23 cellular contexts compared by ENCODE assay signal in the genomic region with DNA sequence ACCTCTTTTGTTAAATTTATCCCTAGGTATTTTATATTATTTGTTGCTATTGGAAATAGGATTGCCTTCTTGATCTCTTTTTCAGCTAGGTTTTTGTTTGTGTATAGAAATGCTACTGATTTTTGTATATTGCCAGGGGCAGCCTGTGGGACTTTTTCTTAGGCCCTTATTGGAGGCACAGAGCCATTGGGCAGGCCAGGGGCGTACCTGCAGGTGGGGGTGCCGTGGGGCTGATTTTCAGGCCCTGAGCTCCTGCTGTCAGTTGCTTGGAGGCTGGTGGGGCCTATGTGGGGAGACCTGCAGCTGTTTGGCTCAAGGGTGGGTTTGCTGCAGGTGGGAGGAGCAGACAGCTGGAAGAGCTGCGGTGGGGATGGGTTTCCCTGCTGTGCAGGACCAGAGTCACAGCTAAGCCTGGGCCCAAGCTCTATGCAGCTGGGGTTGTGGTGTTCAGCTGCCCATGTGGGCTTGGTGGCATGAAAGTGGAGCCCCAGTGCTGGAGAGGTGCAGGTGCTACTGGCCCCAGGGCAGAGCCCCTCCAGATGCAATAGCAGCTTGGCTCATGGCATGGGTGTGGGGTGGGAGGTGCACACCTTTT. TPM values are rescaled to one million over a fixed set of nuclear protein-coding genes. Genes with fewer than 3 reads are reported as not detected.
"Had no signal": no experiment of that assay in that cellular context is flagged by ENCODE, and none has a peak within 500 bp of the region (broad histone marks: within the 10 kb centered on the region; RNA-seq: fewer than 3 reads in every experiment).

No MANE protein-coding gene starts in this region.

- H3K4me3 Mint-ChIP-seq: activated CD8-positive, alpha-beta T cell treated with anti-CD3 and anti-CD28 coated beads for 36 hours; activated naive CD4-positive, alpha-beta T cell treated with anti-CD3 and anti-CD28 coated beads, Interleukin-2, amount 50 U/mL, for 24 hours; activated naive CD8-positive, alpha-beta T cell treated with anti-CD3 and anti-CD28 coated beads, Interleukin-2, amount 50 U/mL, for 24 hours; activated T-cell treated with anti-CD3 and anti-CD28 coated beads, Interleukin-2, amount 50 U/mL, for 72 hours; brain; central memory CD8-positive, alpha-beta T cell; T-helper 1 cell treated with Interleukin-12 subunit alpha and Interleukin-12 subunit beta and Interleukin-4 antibody, amounts not matched to agents 30 μg/mL and 1 μg/mL, for 36 hours had no signal

- H3K36me3 ChIP-seq: ascending aorta, MG63, Peyer's patch had no signal

- H3K27ac ChIP-seq: ascending aorta, Peyer's patch had no signal

- H3K27me3 Mint-ChIP-seq: activated CD8-positive, alpha-beta T cell treated with anti-CD3 and anti-CD28 coated beads for 36 hours; activated naive CD4-positive, alpha-beta T cell treated with anti-CD3 and anti-CD28 coated beads, Interleukin-2, amount 50 U/mL, for 24 hours; activated naive CD8-positive, alpha-beta T cell treated with anti-CD3 and anti-CD28 coated beads, Interleukin-2, amount 50 U/mL, for 24 hours had no signal

- ATAC-seq: activated CD4-positive, CD25-positive, alpha-beta regulatory T cell treated with anti-CD3 and anti-CD28 coated beads, Interleukin-2, amount 50 U/mL, for 24 hours; activated CD8-positive, alpha-beta T cell treated with anti-CD3 and anti-CD28 coated beads for 36 hours; activated naive CD8-positive, alpha-beta T cell treated with anti-CD3 and anti-CD28 coated beads, Interleukin-2, amount 50 U/mL, for 24 hours; activated T-cell treated with anti-CD3 and anti-CD28 coated beads, Interleukin-2, amount 50 U/mL, for 72 hours had no signal

- H3K27ac Mint-ChIP-seq: activated CD8-positive, alpha-beta T cell treated with anti-CD3 and anti-CD28 coated beads for 36 hours; activated naive CD4-positive, alpha-beta T cell treated with anti-CD3 and anti-CD28 coated beads, Interleukin-2, amount 50 U/mL, for 24 hours; activated naive CD8-positive, alpha-beta T cell treated with anti-CD3 and anti-CD28 coated beads, Interleukin-2, amount 50 U/mL, for 24 hours; activated T-cell treated with anti-CD3 and anti-CD28 coated beads, Interleukin-2, amount 50 U/mL, for 72 hours; activated T-helper 2 cell treated with anti-CD3 and anti-CD28 coated beads, Interferon-gamma antibody, Interleukin-2, Interleukin-4, amounts not matched to agents 10 μg/mL and 5 μg/mL and 100 μg/mL, durations not matched to agents 14 hours and 24 hours and 36 hours; brain; T-helper 1 cell treated with Interleukin-12 subunit alpha and Interleukin-12 subunit beta and Interleukin-4 antibody, amounts not matched to agents 30 μg/mL and 1 μg/mL, for 36 hours had no signal

- H3K4me3 ChIP-seq: ascending aorta, MG63, Peyer's patch had no signal

- H3K27me3 ChIP-seq: ascending aorta, Peyer's patch had no signal

- H3K9me3 ChIP-seq: ascending aorta, MG63, Peyer's patch had no signal

- H3K9me3 Mint-ChIP-seq: activated CD8-positive, alpha-beta T cell treated with anti-CD3 and anti-CD28 coated beads for 36 hours; activated naive CD4-positive, alpha-beta T cell treated with anti-CD3 and anti-CD28 coated beads, Interleukin-2, amount 50 U/mL, for 24 hours; activated naive CD8-positive, alpha-beta T cell treated with anti-CD3 and anti-CD28 coated beads, Interleukin-2, amount 50 U/mL, for 24 hours; activated T-cell treated with anti-CD3 and anti-CD28 coated beads, Interleukin-2, amount 50 U/mL, for 72 hours; activated T-helper 2 cell treated with anti-CD3 and anti-CD28 coated beads, Interferon-gamma antibody, Interleukin-2, Interleukin-4, amounts not matched to agents 10 μg/mL and 5 μg/mL and 100 μg/mL, durations not matched to agents 14 hours and 24 hours and 36 hours; brain; central memory CD8-positive, alpha-beta T cell; T-helper 1 cell treated with Interleukin-12 subunit alpha and Interleukin-12 subunit beta and Interleukin-4 antibody, amounts not matched to agents 30 μg/mL and 1 μg/mL, for 36 hours had no signal

- H3K4me1 ChIP-seq: ascending aorta, Peyer's patch had no signal

- H3K4me1 Mint-ChIP-seq: activated naive CD4-positive, alpha-beta T cell treated with anti-CD3 and anti-CD28 coated beads, Interleukin-2, amount 50 U/mL, for 24 hours; brain; central memory CD8-positive, alpha-beta T cell had no signal

- H3K36me3 Mint-ChIP-seq: activated naive CD4-positive, alpha-beta T cell treated with anti-CD3 and anti-CD28 coated beads, Interleukin-2, amount 50 U/mL, for 24 hours; brain had no signal

- DNase-seq: activated CD4-positive, alpha-beta T cell treated with anti-CD3 and anti-CD28 coated beads for 4 hours; activated CD8-positive, alpha-beta memory T cell treated with anti-CD3 and anti-CD28 coated beads, Interleukin-2, amount 50 U/mL, for 4 hours; activated CD8-positive, alpha-beta T cell treated with anti-CD3 and anti-CD28 coated beads for 36 hours; activated naive CD8-positive, alpha-beta T cell treated with anti-CD3 and anti-CD28 coated beads, Interleukin-2, amount 50 U/mL, for 24 hours; activated T-cell treated with anti-CD3 and anti-CD28 coated beads, Interleukin-2, amount 50 U/mL, for 72 hours; amniotic stem cell; MG63; MV-4-11; NCI-H1105 treated with DMSO at 0.1 percent for 48 hours; NCI-H1436 treated with DMSO at 0.1 percent for 48 hours; NCI-H187; NCI-H2081; NCI-H510A treated with DMSO at 0.1 percent for 48 hours; NCI-H69; SHP77 treated with DMSO at 0.1 percent for 48 hours had no signal

RNA-seq across cellular contexts. Expression of gene TERT, which starts 57.5 kb away (rescaled TPM):
- total RNA-seq: ascending aorta had no signal
